8 cellular contexts compared by ENCODE assay signal in genomic region chr2:159290289-159290907, GRCh38. TPM values are rescaled to one million over a fixed set of nuclear protein-coding genes. Genes with fewer than 3 reads are reported as not detected.
DNase-seq lines count a peak whose midpoint lies in the region; ATAC-seq and TF ChIP-seq lines count a peak whose summit lies in the region.

No MANE protein-coding gene starts in this region.

- H3K36me3 ChIP-seq in RWPE2 (ENCODE audit: low read depth) (no peaks in the 10 kb centered on the region), BE2C (no peaks in the 10 kb centered on the region), ovary (no peaks in the 10 kb centered on the region)

- H3K4me1 Mint-ChIP-seq in nephron progenitor cell, result peaks cover 23% of the 10 kb centered on the region

- peaks cover 13% of the 10 kb centered on the region for H3K4me1 ChIP-seq in RWPE2 (ENCODE audit: insufficient read depth, poor library complexity, severe bottlenecking)
- H3K4me1 ChIP-seq in BE2C, result 0 out of 2 replicates have a peak, but pooled peaks cover 4% of the 10 kb centered on the region
- peaks cover 3% of the 10 kb centered on the region for H3K4me1 ChIP-seq in ovary (ENCODE audit: insufficient read depth)

- DNase-seq in COLO668 (lab: John Stamatoyannopoulos, UW; ENCODE audit: unreplicated experiment) (peak; percentile 34), HT-29 (ENCODE audit: low spot score) (peak; percentile 54), RWPE2 (ENCODE audit: low spot score) (no peak), fibroblast of mammary gland (ENCODE audit: low read depth) (peak; percentile 94), BE2C (no peak), cerebellar cortex (ENCODE audit: low spot score) (no peak), ovary (no peak), nephron progenitor cell (no peak)

- 61 to 69% (median 64%) methylated on average over 7 of the region's 7 CpGs for WGBS in ovary, 3 donors

- TF ChIP-seq POLR2A in ovary (IDR thresholded peaks at IDR 0.05), result no peak

- intact Hi-C loops in ovary (cut with DNase I), result no loop called here

- no peak for TF ChIP-seq EP300 in ovary (IDR thresholded peaks at IDR 0.05)

- ATAC-seq in RWPE2 (ENCODE audit: low read depth), result peak; percentile 48

- peaks cover 3% of the 10 kb centered on the region for H3K27me3 Mint-ChIP-seq in nephron progenitor cell (ENCODE audit: low read depth, poor library complexity)

- no peaks in the 10 kb centered on the region for H3K9me3 Mint-ChIP-seq in nephron progenitor cell

- H3K27me3 ChIP-seq in RWPE2 (ENCODE audit: insufficient read depth, poor library complexity, severe bottlenecking) (no peaks in the 10 kb centered on the region), BE2C (no peaks in the 10 kb centered on the region), ovary (no peaks in the 10 kb centered on the region)

- H3K9me3 ChIP-seq in RWPE2 (ENCODE audit: severe bottlenecking), result no peaks in the 10 kb centered on the region
- no peaks in the 10 kb centered on the region for H3K9me3 ChIP-seq in BE2C
- no peaks in the 10 kb centered on the region for H3K9me3 ChIP-seq in ovary

- H3K4me3 ChIP-seq in RWPE2 (ENCODE audit: severe bottlenecking) (no peak overlapping the region), fibroblast of mammary gland (ENCODE audit: control insufficient read depth, low read depth, low read length) (no peak overlapping the region), BE2C (ENCODE audit: low read depth, low read length) (no peak overlapping the region), ovary (no peak overlapping the region)

- peak; percentile 35 for TF ChIP-seq CTCF in RWPE2 (IDR thresholded peaks at IDR 0.05; ENCODE audit: poor library complexity, severe bottlenecking)
- TF ChIP-seq CTCF in fibroblast of mammary gland (conservative IDR thresholded peaks at IDR 0.05; ENCODE audit: control insufficient read depth, insufficient read depth, low read depth, low read length), result no peak
- no peak for TF ChIP-seq CTCF in BE2C (IDR thresholded peaks at IDR 0.05; ENCODE audit: low read depth, low read length)
- TF ChIP-seq CTCF in ovary (IDR thresholded peaks at IDR 0.05), result no peak
- TF ChIP-seq CTCF in nephron progenitor cell (IDR thresholded peaks at IDR 0.05), result no peak

- H3K36me3 Mint-ChIP-seq in nephron progenitor cell (ENCODE audit: low read depth), result no peaks in the 10 kb centered on the region

- H3K27ac ChIP-seq in RWPE2 (ENCODE audit: poor library complexity, severe bottlenecking) (peak overlapping the region; percentile 16), ovary (no peak overlapping the region)

- H3K4me3 Mint-ChIP-seq in nephron progenitor cell, result no peak overlapping the region

- H3K27ac Mint-ChIP-seq in nephron progenitor cell, result no peak overlapping the region

RNA-seq across cellular contexts. Expression of gene WDSUB1, which starts 3.9 kb away (rescaled TPM):
- total RNA-seq in HT-29 (2014; rRNA removed; shearing (Covaris generic)), result 5.1 TPM in 2 replicates
- 3.8 TPM for polyA plus RNA-seq in BE2C (2012; ENCODE audit: insufficient read depth, insufficient read length, low read depth)
- 10 to 100 TPM in 5 of 7 donors, 1 to 10 TPM in 2; 7.2 to 15.3 (median 10.7) TPM for total RNA-seq in ovary
- 10 to 100 TPM; 11.5 to 16.1 TPM for polyA plus RNA-seq in ovary

Comparison
In these comparisons a context has a peak if more than half of its experiments do, and no peak if none do; other contexts are left out.
1. DNase-seq: peak in COLO668 (single experiment), HT-29 (single experiment) and fibroblast of mammary gland (single experiment); none in RWPE2 (single experiment), BE2C (single experiment), cerebellar cortex (single experiment), ovary (0 of 5) and nephron progenitor cell (single experiment).